In the genomic region with DNA sequence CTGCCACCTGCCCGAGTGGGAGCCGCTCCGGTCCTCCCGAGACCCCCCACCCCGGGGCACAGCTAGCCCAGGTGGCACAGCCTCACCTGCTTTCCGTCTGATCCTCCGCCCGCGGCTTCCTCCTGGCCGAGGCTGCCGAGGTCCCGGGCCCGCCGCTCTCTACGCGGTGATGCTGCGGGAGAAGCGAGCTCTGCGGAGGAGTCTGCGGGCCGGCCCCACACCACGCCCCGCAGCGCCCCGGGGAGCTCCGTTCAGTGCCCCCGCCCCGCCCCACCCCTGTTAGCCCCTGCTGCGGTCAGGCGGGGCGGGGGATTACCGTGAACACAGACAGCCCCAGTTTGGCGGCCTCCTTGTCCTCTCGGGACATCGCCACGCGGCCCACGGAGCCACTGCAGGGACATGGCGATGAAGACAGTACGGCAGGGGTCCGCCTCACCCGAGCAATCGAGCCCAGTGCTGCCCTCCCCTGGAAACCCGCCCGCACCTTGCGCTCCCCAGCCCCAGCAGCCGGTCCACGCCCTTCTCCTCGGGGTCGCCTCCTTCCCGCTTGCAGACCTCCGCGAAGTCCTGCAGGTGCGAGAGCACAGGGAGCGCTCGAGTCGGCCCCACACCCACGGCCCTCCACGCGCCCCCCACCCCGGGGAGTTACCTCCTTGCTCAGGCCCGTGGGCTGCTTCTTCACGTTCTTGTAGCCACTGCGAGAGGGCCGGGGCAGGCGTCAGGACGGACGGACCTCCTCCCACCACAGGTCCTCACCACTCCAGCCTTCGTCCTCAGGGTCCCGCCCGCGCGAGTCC, we compare ENCODE assay signal across 8 cellular contexts. TPM values are rescaled to one million over a fixed set of nuclear protein-coding genes. Genes with fewer than 3 reads are reported as not detected.
A peak's percentile ranks its signal among the peaks of the same experiment; 100 is the strongest.
DNase-seq lines count a peak whose midpoint lies in the region; ATAC-seq and TF ChIP-seq lines count a peak whose summit lies in the region.

No MANE protein-coding gene starts in this region.

- H3K4me1 ChIP-seq in SJSA1 (replicated peaks) (peaks cover 21% of the 10 kb centered on the region), adrenal gland (replicated peaks in 1 of 2) (peaks cover 12 to 18% of the 10 kb centered on the region in 2 donors)

- H3K36me3 ChIP-seq in SJSA1 (peaks cover 58% of the 10 kb centered on the region), adrenal gland (replicated peaks in 1 of 2) (peaks cover 0 to 59% of the 10 kb centered on the region in 2 donors)

- H3K4me3 ChIP-seq in AG04450 (ENCODE audit: low read depth, low read length) (peak overlapping the region; percentile 84), SJSA1 (peak overlapping the region; percentile 60), adrenal gland (peak overlapping the region in 2 of 4 donors; percentile 80 to 86)

- ATAC-seq in GM18511 (IDR thresholded peaks at IDR 0.05; ENCODE audit: unreplicated experiment), result peak; percentile 45
- peak; percentile 15 for ATAC-seq in HG03175 (IDR thresholded peaks at IDR 0.05; ENCODE audit: unreplicated experiment)

- DNase-seq in AG04450 (ENCODE audit: low read depth, low spot score) (no peak), SJSA1 (ENCODE audit: low read depth in 1 of 2, low spot score in 2 of 2) (peak in 1 of 2 experiments; percentile 54), adrenal gland (peak in 4 of 7 donors; percentile 33 to 59 (median 51)), iPS-NIHi11 (ENCODE audit: low spot score) (peak; percentile 83), amniotic stem cell (lab: John Stamatoyannopoulos, UW) (no peak)
- DNase-seq in stimulated activated CD4-positive, alpha-beta T cell treated with anti-CD3 and anti-CD28 coated beads, Interleukin-15, amount 100 ng/mL, for 1 hour (ENCODE audit: low read depth in 1 of 2, low spot score in 1 of 2), result peak; percentile 37 to 41

- no peak for TF ChIP-seq POLR2A in adrenal gland (IDR thresholded peaks at IDR 0.05)

- no peaks in the 10 kb centered on the region; the same call in 1 of the 2 replicates for H3K9me3 ChIP-seq in AG04450 (ENCODE audit: control insufficient read depth, insufficient read depth, low read length)
- H3K9me3 ChIP-seq in SJSA1 (replicated peaks), result no peaks in the 10 kb centered on the region
- H3K9me3 ChIP-seq in adrenal gland (replicated peaks in 1 of 3), result no peaks in the 10 kb centered on the region

- intact Hi-C loops in adrenal gland (cut with DNase I), result no loop called here

- no peaks in the 10 kb centered on the region for H3K27me3 ChIP-seq in AG04450 (ENCODE audit: control insufficient read depth, insufficient read depth, low read length)
- H3K27me3 ChIP-seq in SJSA1 (replicated peaks), result no peaks in the 10 kb centered on the region
- H3K27me3 ChIP-seq in adrenal gland, result no peaks in the 10 kb centered on the region

- POLR2A ChIA-PET in AG04450 (lab: Yijun Ruan, JAX), result interaction anchor here (0.5 kb wide), 1 partner anchor 368 kb away, joined by 15 read pairs; no protein-coding TSS in a partner anchor

- H3K27ac ChIP-seq in AG04450 (ENCODE audit: low read depth, low read length) (no peak overlapping the region), SJSA1 (no peak overlapping the region), adrenal gland (peak overlapping the region in 4 of 5 donors; percentile 88 to 96 (median 94))

- TF ChIP-seq CTCF in AG04450 (IDR thresholded peaks at IDR 0.05; ENCODE audit: low read depth, low read length), result peak; percentile 17
- TF ChIP-seq CTCF in adrenal gland (IDR thresholded peaks at IDR 0.05), result peak in 2 of 6 experiments; percentile 2 to 4

- WGBS in adrenal gland, 4 donors, result 1 to 10% (median 4%) methylated on average over 15 to 73 of the region's 73 CpGs

- CTCF ChIA-PET in AG04450 (lab: Charles Lee), result no interaction called here

RNA-seq across cellular contexts. Expression of gene C1orf35, which starts 0.9 kb away (rescaled TPM):
- polyA plus RNA-seq in AG04450 (2011; rRNA removed) (3.6 and 4.4 TPM in 2 replicates), adrenal gland (10 to 100 TPM in 2 of 3 donors, 1 to 10 TPM in 1; 5.0 to 42.0 (median 36.0) TPM)
- polyA minus RNA-seq in AG04450 (2011; rRNA and poly(A)+ RNA removed), result 0.51 and 0.70 TPM in 2 replicates
- 18.7 and 49.2 TPM in 2 replicates for total RNA-seq in SJSA1 (2014; rRNA removed; shearing (Covaris generic))
- total RNA-seq in adrenal gland, result 10 to 100 TPM in 6 of 8 donors, 1 to 10 TPM in 2; 8.0 to 24.8 (median 15.4) TPM

RNA-seq across cellular contexts. Expression of gene MRPL55, which starts 6.9 kb away (rescaled TPM):
- polyA plus RNA-seq in AG04450 (2011; rRNA removed) (33.4 and 52.9 TPM in 2 replicates), adrenal gland (100 to 1,000 TPM in 2 of 3 donors, 10 to 100 TPM in 1; 25.1 to 309 (median 303) TPM)
- 11.7 and 13.5 TPM in 2 replicates for polyA minus RNA-seq in AG04450 (2011; rRNA and poly(A)+ RNA removed)
- total RNA-seq in SJSA1 (2014; rRNA removed; shearing (Covaris generic)), result 93.4 and 101 TPM in 2 replicates
- 100 to 1,000 TPM in 2 of 8 donors, 10 to 100 TPM in 6; 56.4 to 120 (median 70.8) TPM for total RNA-seq in adrenal gland

RNA-seq across cellular contexts. Expression of gene ARF1, which starts 19.7 kb away (rescaled TPM):
- polyA plus RNA-seq in AG04450 (2011; rRNA removed), result 445 and 528 TPM in 2 replicates
- 703 and 979 TPM in 2 replicates for polyA minus RNA-seq in AG04450 (2011; rRNA and poly(A)+ RNA removed)
- 161 and 212 TPM in 2 replicates for total RNA-seq in SJSA1 (2014; rRNA removed; shearing (Covaris generic))
- 100 to 1,000 TPM; 345 to 611 (median 381) TPM for total RNA-seq in adrenal gland
- polyA plus RNA-seq in adrenal gland, result 100 to 1,000 TPM; 274 to 510 (median 384) TPM

RNA-seq across cellular contexts. Expression of gene GUK1, which starts 37.9 kb away (rescaled TPM):
- polyA plus RNA-seq in AG04450 (2011; rRNA removed) (177 and 230 TPM in 2 replicates), adrenal gland (100 to 1,000 TPM in 2 of 3 donors, 10 to 100 TPM in 1; 42.3 to 414 (median 388) TPM)
- polyA minus RNA-seq in AG04450 (2011; rRNA and poly(A)+ RNA removed), result 59.6 and 84.3 TPM in 2 replicates
- 307 and 334 TPM in 2 replicates for total RNA-seq in SJSA1 (2014; rRNA removed; shearing (Covaris generic))
- total RNA-seq in adrenal gland, result 100 to 1,000 TPM; 162 to 427 (median 236) TPM

RNA-seq across cellular contexts. Expression of gene GJC2, which starts 47.5 kb away (rescaled TPM):
- polyA plus RNA-seq in AG04450 (2011; rRNA removed) (1.2 and 1.8 TPM in 2 replicates), adrenal gland (1 to 10 TPM in 2 of 3 donors, under 1 TPM in 1; 0.05 to 2.1 (median 1.8) TPM)
- polyA minus RNA-seq in AG04450 (2011; rRNA and poly(A)+ RNA removed), result 0.69 and 0.91 TPM in 2 replicates
- total RNA-seq in SJSA1 (2014; rRNA removed; shearing (Covaris generic)), result 2.0 and 2.3 TPM in 2 replicates
- 1 to 10 TPM in 7 of 8 donors, under 1 TPM in 1; 0.87 to 4.1 (median 1.3) TPM for total RNA-seq in adrenal gland

Comparison
In these comparisons a context has a peak if more than half of its experiments do, and no peak if none do; other contexts are left out.
1. DNase-seq: peak in adrenal gland (4 of 7), iPS-NIHi11 (single experiment) and stimulated activated CD4-positive, alpha-beta T cell treated with anti-CD3 and anti-CD28 coated beads, Interleukin-15, amount 100 ng/mL, for 1 hour (2 of 2); none in AG04450 (single experiment) and amniotic stem cell (single experiment).
2. H3K27ac ChIP-seq: peak in adrenal gland (4 of 5); none in AG04450 (single experiment) and SJSA1 (single experiment).